ENCODE assay signal across 8 cellular contexts in genomic region chr4:82901129-82901718, GRCh38. TPM values are rescaled to one million over a fixed set of nuclear protein-coding genes. Genes with fewer than 3 reads are reported as not detected.
DNase-seq lines count a peak whose midpoint lies in the region; ATAC-seq, FAIRE-seq and TF ChIP-seq lines count a peak whose summit lies in the region.

No MANE protein-coding gene starts in this region.

- BruUV-seq in HepG2 (replicated peaks; lab: Mats Ljungman, UMichigan) = TSS peak; percentile 76

- intact Hi-C loops in HepG2 (cut with micrococcal nuclease; ENCODE audit: unreplicated experiment) (loop anchor here (1.0 to 2.0 kb wide), 2 partner anchors 10 to 16 kb away; partner anchors contain the start of gene SEC31A), transverse colon (cut with DNase I; ENCODE audit: low total_unique reads) (loop anchor here (5.0 kb wide), 1 partner anchor 111 kb away; the partner anchor contains the start of gene LIN54)

- no peaks in the 10 kb centered on the region for H4K20me1 ChIP-seq in HepG2 (ENCODE audit: insufficient read depth, low read length)

- POLR2A ChIA-PET in HepG2 (lab: Yijun Ruan, JAX) = interaction anchor here (0.8 to 4.3 kb wide), 10 partner anchors 9 to 472 kb away, joined by 3 to 76 read pairs (median 8); partner anchors contain the start of genes COPS4 and LIN54

- peak overlapping the region; percentile 92 for H3K4me3 ChIP-seq in astrocyte of the spinal cord (ENCODE audit: low read depth, low read length)
- peak overlapping the region; percentile 71 to 88 (median 77) for H3K4me3 ChIP-seq in HepG2 (replicated peaks in 1 of 3; ENCODE audit: insufficient read depth in 1 of 3, low read depth in 2 of 3, low read length in 3 of 3)
- peak overlapping the region; percentile 57 to 82 (median 65) for H3K4me3 ChIP-seq in transverse colon

- CTCF ChIA-PET in HepG2 (lab: Yijun Ruan, JAX; ENCODE audit: low intra/inter-chr PET ratio, low total read pairs) = no interaction called here

- H3K27me3 ChIP-seq in HepG2 (ENCODE audit: control insufficient read depth in 1 of 2, insufficient read depth in 2 of 2, low read length in 2 of 2) = no peaks in the 10 kb centered on the region; a peak in 1 of 5 replicates
- no peaks in the 10 kb centered on the region for H3K27me3 ChIP-seq in transverse colon

- H2AFZ ChIP-seq in HepG2 (ENCODE audit: low read length) = peak overlapping the region; percentile 21

- TF ChIP-seq POLR2A in HepG2 (IDR thresholded peaks at IDR 0.05; ENCODE audit: insufficient read depth in 1 of 2, low read depth in 2 of 2, low read length in 2 of 2) (no peak), transverse colon (IDR thresholded peaks at IDR 0.05) (no peak)

- in situ Hi-C loops in astrocyte of the spinal cord (cut with HindIII; ENCODE audit: low sequenced_read_pairs) = no loop called here
- in situ Hi-C loops in HepG2 (cut with HindIII; ENCODE audit: extremely low pct_ligation_motif_present, low pct_unique_long_range_greater_than_20kb) = no loop called here
- in situ Hi-C loops in transverse colon (cut with MboI; ENCODE audit: low pct_ligation_motif_present in 1 of 4, low pct_unique_long_range_greater_than_20kb in 1 of 4, low sequenced_read_pairs in 3 of 4) = loop anchor here in 1 of 4 donors (25.0 kb wide), 1 partner anchor 361 kb away; no protein-coding TSS in a partner anchor
- in situ Hi-C loops in G401 (cut with HindIII; ENCODE audit: low sequenced_read_pairs) = no loop called here

- no peak for TF ChIP-seq RAD21 in HepG2 (CRISPR knock-in tag; IDR thresholded peaks at IDR 0.05)

- peak overlapping the region; percentile 67 for H3K4me2 ChIP-seq in HepG2 (ENCODE audit: low read depth, low read length)

- FAIRE-seq in HepG2 (lab: Jason Lieb, UNC) = no peak

- no peak; the same call in 1 of the 3 replicates for ATAC-seq in HepG2
- no peak for ATAC-seq in GM18520 (IDR thresholded peaks at IDR 0.05; ENCODE audit: unreplicated experiment)
- ATAC-seq in GM21526 (IDR thresholded peaks at IDR 0.05; ENCODE audit: low FRiP score, unreplicated experiment) = no peak

- DNase-seq in DMS79 treated with DMSO at 0.1 percent for 48 hours (lab: John Stamatoyannopoulos, UW) (peak; percentile 81), DMS79 (lab: John Stamatoyannopoulos, UW) (no peak), astrocyte of the spinal cord (ENCODE audit: low read depth, low spot score) (no peak), HepG2 (ENCODE audit: low spot score) (no peak), transverse colon (no peak), G401 (ENCODE audit: low spot score) (no peak)

- H3K27ac ChIP-seq in HepG2 (ENCODE audit: extremely low read length, insufficient read depth, low read length) (peak overlapping the region; percentile 91), transverse colon (peak overlapping the region; percentile 95 to 99 (median 98))

- TF ChIP-seq EP300 in HepG2 (IDR thresholded peaks at IDR 0.05; ENCODE audit: low read depth in 2 of 2, low read length in 2 of 2) = no peak
- no peak for TF ChIP-seq EP300 in HepG2 (CRISPR knock-in tag; IDR thresholded peaks at IDR 0.05; ENCODE audit: borderline replicate concordance)
- no peak for TF ChIP-seq EP300 in transverse colon (IDR thresholded peaks at IDR 0.05; ENCODE audit: low read depth)

- H3K4me1 ChIP-seq in HepG2 (ENCODE audit: insufficient read depth, low read length) (peaks cover 39% of the 10 kb centered on the region), transverse colon (peaks cover 15 to 30% (median 22%) of the 10 kb centered on the region in 4 donors)

- WGBS in HepG2 (ENCODE audit: low lambda C conversion rate) = 0% methylated on average over 10 of the region's 10 CpGs
- WGBS in transverse colon (ENCODE audit: low coverage in 1 of 2), 2 donors = 0% methylated on average over 10 of the region's 10 CpGs; no CpG with 5 or more reads in 1 of the 2 donors

- H3K9ac ChIP-seq in HepG2 (ENCODE audit: insufficient read depth, low read depth, low read length) = peak overlapping the region; percentile 95

- TF ChIP-seq CTCF in astrocyte of the spinal cord (IDR thresholded peaks at IDR 0.05; ENCODE audit: low read depth, low read length) = no peak
- no peak for TF ChIP-seq CTCF in HepG2 (CRISPR knock-in tag; IDR thresholded peaks at IDR 0.05)
- TF ChIP-seq CTCF in transverse colon (IDR thresholded peaks at IDR 0.05) = no peak

- peaks cover 63% of the 10 kb centered on the region for H3K79me2 ChIP-seq in HepG2 (ENCODE audit: insufficient read depth, low read length)

- H3K36me3 ChIP-seq in HepG2 (replicated peaks in 1 of 2; ENCODE audit: control insufficient read depth in 1 of 2, insufficient read depth in 2 of 2, low read length in 2 of 2) (peaks cover 1 to 5% of the 10 kb centered on the region in 2 experiments), transverse colon (peaks cover 0 to 8% (median 0%) of the 10 kb centered on the region in 4 donors)

- no peaks in the 10 kb centered on the region for H3K9me3 ChIP-seq in HepG2 (ENCODE audit: low read length)
- no peaks in the 10 kb centered on the region for H3K9me3 ChIP-seq in transverse colon

TF ChIP-seq in HepG2, 621 proteins besides CTCF, POLR2A, EP300 and RAD21 (continues in another document):
- TF ChIP-seq ZNF138 (CRISPR knock-in tag; IDR thresholded peaks at IDR 0.05; ENCODE audit: low read depth) (0 out of 2 replicates have a peak, but pooled peaks have one; percentile 31), ZNF567 (CRISPR knock-in tag; IDR thresholded peaks at IDR 0.05; ENCODE audit: borderline replicate concordance) (0 out of 2 replicates have a peak, but pooled peaks have one; percentile 36), ZBTB1 (CRISPR knock-in tag; IDR thresholded peaks at IDR 0.05; ENCODE audit: borderline replicate concordance) (no peak)

RNA-seq across cellular contexts. Expression of gene THAP9, which starts 0.7 kb away (rescaled TPM):
- total RNA-seq in HepG2 (2016; rRNA removed; fragmentation: Illumina TruSeq; extraction: Trizol) = 7.2 and 11.4 TPM in 2 replicates
- 1.2 and 2.2 TPM in 2 replicates for total RNA-seq in HepG2 (2016; cell fraction: cytosol; rRNA removed; fragmentation: Illumina TruSeq; extraction: Trizol; ENCODE audit: low read depth)
- 7.7 and 12.8 TPM in 2 replicates for total RNA-seq in HepG2 (2016; cell fraction: insoluble cytoplasmic fraction; rRNA removed; fragmentation: Illumina TruSeq; extraction: Trizol)
- 5.3 and 5.5 TPM in 2 replicates for total RNA-seq in HepG2 (2016; cell fraction: membrane; rRNA removed; fragmentation: Illumina TruSeq; extraction: Trizol)
- 7.6 and 8.8 TPM in 2 replicates for total RNA-seq in HepG2 (2016; cell fraction: nucleus; rRNA removed; fragmentation: Illumina TruSeq; extraction: Trizol)
- 4.8 and 6.0 TPM in 2 replicates for polyA plus RNA-seq in HepG2 (2011; rRNA removed)
- 1.6 and 2.5 TPM in 2 replicates for polyA plus RNA-seq in HepG2 (2011; cell fraction: cytosol; rRNA removed)
- 3.3 and 5.5 TPM in 2 replicates for polyA plus RNA-seq in HepG2 (2011; cell fraction: nucleus; rRNA removed)
- polyA plus RNA-seq in HepG2 (2012) = 4.3 and 4.8 TPM in 2 replicates
- polyA plus RNA-seq in HepG2 (2016; cell fraction: cytosol; fragmentation: Illumina TruSeq; extraction: Trizol; ENCODE audit: low read depth) = 0.57 and 0.67 TPM in 2 replicates
- polyA plus RNA-seq in HepG2 (2016; cell fraction: insoluble cytoplasmic fraction; fragmentation: Illumina TruSeq; extraction: Trizol; ENCODE audit: low read depth) = 4.5 and 7.1 TPM in 2 replicates
- polyA plus RNA-seq in HepG2 (2016; cell fraction: membrane; fragmentation: Illumina TruSeq; extraction: Trizol; ENCODE audit: low read depth) = 0.98 and 1.1 TPM in 2 replicates
- polyA plus RNA-seq in HepG2 (2016; cell fraction: nucleus; fragmentation: Illumina TruSeq; extraction: Trizol; ENCODE audit: insufficient read depth, low read depth) = 10.1 and 11.6 TPM in 2 replicates
- 3.1 and 5.1 TPM in 2 replicates for polyA minus RNA-seq in HepG2 (2011; rRNA and poly(A)+ RNA removed; ENCODE audit: low replicate concordance)
- 5.0 and 5.4 TPM in 2 replicates for polyA minus RNA-seq in HepG2 (2011; cell fraction: cytosol; rRNA and poly(A)+ RNA removed)
- 12.1 and 13.3 TPM in 2 replicates for polyA minus RNA-seq in HepG2 (2011; cell fraction: nucleus; rRNA and poly(A)+ RNA removed)
- total RNA-seq in transverse colon = 1 to 10 TPM; 3.7 to 7.3 (median 5.6) TPM
- 5.9 and 7.0 TPM in 2 replicates for total RNA-seq in G401 (2014; rRNA removed; shearing (Covaris generic))

RNA-seq across cellular contexts. Expression of gene SEC31A, which starts 10.3 kb away (rescaled TPM):
- total RNA-seq in HepG2 (2016; rRNA removed; fragmentation: Illumina TruSeq; extraction: Trizol) (231 and 351 TPM in 2 replicates), transverse colon (100 to 1,000 TPM; 144 to 214 (median 163) TPM)
- total RNA-seq in HepG2 (2016; cell fraction: cytosol; rRNA removed; fragmentation: Illumina TruSeq; extraction: Trizol; ENCODE audit: low read depth) = 153 and 165 TPM in 2 replicates
- 221 and 327 TPM in 2 replicates for total RNA-seq in HepG2 (2016; cell fraction: insoluble cytoplasmic fraction; rRNA removed; fragmentation: Illumina TruSeq; extraction: Trizol)
- 126 and 145 TPM in 2 replicates for total RNA-seq in HepG2 (2016; cell fraction: membrane; rRNA removed; fragmentation: Illumina TruSeq; extraction: Trizol)
- 296 and 335 TPM in 2 replicates for total RNA-seq in HepG2 (2016; cell fraction: nucleus; rRNA removed; fragmentation: Illumina TruSeq; extraction: Trizol)
- 367 and 435 TPM in 2 replicates for polyA plus RNA-seq in HepG2 (2011; rRNA removed)
- 222 and 250 TPM in 2 replicates for polyA plus RNA-seq in HepG2 (2011; cell fraction: cytosol; rRNA removed)
- polyA plus RNA-seq in HepG2 (2011; cell fraction: nucleus; rRNA removed) = 292 and 298 TPM in 2 replicates
- polyA plus RNA-seq in HepG2 (2012) = 231 and 278 TPM in 2 replicates
- polyA plus RNA-seq in HepG2 (2016; cell fraction: cytosol; fragmentation: Illumina TruSeq; extraction: Trizol; ENCODE audit: low read depth) = 19.0 and 23.6 TPM in 2 replicates
- 346 and 349 TPM in 2 replicates for polyA plus RNA-seq in HepG2 (2016; cell fraction: insoluble cytoplasmic fraction; fragmentation: Illumina TruSeq; extraction: Trizol; ENCODE audit: low read depth)
- 56.3 and 61.4 TPM in 2 replicates for polyA plus RNA-seq in HepG2 (2016; cell fraction: membrane; fragmentation: Illumina TruSeq; extraction: Trizol; ENCODE audit: low read depth)
- polyA plus RNA-seq in HepG2 (2016; cell fraction: nucleus; fragmentation: Illumina TruSeq; extraction: Trizol; ENCODE audit: insufficient read depth, low read depth) = 365 and 398 TPM in 2 replicates
- polyA minus RNA-seq in HepG2 (2011; rRNA and poly(A)+ RNA removed; ENCODE audit: low replicate concordance) = 130 and 600 TPM in 2 replicates
- polyA minus RNA-seq in HepG2 (2011; cell fraction: cytosol; rRNA and poly(A)+ RNA removed) = 218 and 219 TPM in 2 replicates
- 778 and 787 TPM in 2 replicates for polyA minus RNA-seq in HepG2 (2011; cell fraction: nucleus; rRNA and poly(A)+ RNA removed)
- 81.4 and 122 TPM in 2 replicates for total RNA-seq in G401 (2014; rRNA removed; shearing (Covaris generic))
